ENCODE assay signal across 9 cellular contexts in the genomic region with DNA sequence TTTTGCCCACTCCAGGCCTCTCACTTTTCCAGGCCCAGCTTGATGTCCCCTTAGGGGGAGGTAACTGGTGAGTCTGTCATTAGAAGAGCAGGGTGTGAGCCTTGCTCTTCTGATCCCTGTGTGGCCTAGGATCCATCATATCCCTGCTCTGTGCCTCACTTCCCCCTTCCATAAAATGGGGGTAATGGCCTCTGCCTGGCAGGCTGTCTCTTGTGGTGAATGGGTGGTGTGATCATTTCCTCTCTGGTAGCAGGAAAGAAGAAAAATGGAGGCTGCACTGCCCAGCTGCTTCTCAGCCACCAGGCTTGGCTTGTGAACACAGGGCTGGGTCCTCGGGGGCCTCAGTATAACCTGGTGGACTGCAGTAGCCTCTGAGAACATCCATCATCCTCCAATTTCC. TPM values are rescaled to one million over a fixed set of nuclear protein-coding genes. Genes with fewer than 3 reads are reported as not detected.
DNase-seq lines count a peak whose midpoint lies in the region; ATAC-seq and TF ChIP-seq lines count a peak whose summit lies in the region.
"Had no signal": no experiment of that assay in that cellular context is flagged by ENCODE, and none has a peak within 500 bp of the region (broad histone marks: within the 10 kb centered on the region; RNA-seq: fewer than 3 reads in every experiment).

No MANE protein-coding gene starts in this region.

- peaks cover 0 to 12% of the 10 kb centered on the region in 2 donors for H3K27me3 Mint-ChIP-seq in effector memory CD8-positive, alpha-beta T cell
- no peaks in the 10 kb centered on the region for H3K27me3 Mint-ChIP-seq in osteocyte (ENCODE audit: unreplicated experiment)
- peaks cover 0 to 23% (median 0%) of the 10 kb centered on the region in 5 donors for H3K27me3 Mint-ChIP-seq in naive thymus-derived CD4-positive, alpha-beta T cell

- no peak overlapping the region for H3K9ac ChIP-seq in MM.1S (ENCODE audit: low read length)

- CTCF ChIA-PET in naive thymus-derived CD4-positive, alpha-beta T cell (lab: Charles Lee), result interaction anchor here (1.2 kb wide), 1 partner anchor 23 kb away, joined by 3 read pairs; no protein-coding TSS in a partner anchor

- H3K9me3 Mint-ChIP-seq in effector memory CD8-positive, alpha-beta T cell, result no peaks in the 10 kb centered on the region
- no peaks in the 10 kb centered on the region for H3K9me3 Mint-ChIP-seq in osteocyte (ENCODE audit: unreplicated experiment)
- no peaks in the 10 kb centered on the region for H3K9me3 Mint-ChIP-seq in naive thymus-derived CD4-positive, alpha-beta T cell

- ATAC-seq in effector memory CD8-positive, alpha-beta T cell (replicated peaks), result no peak
- ATAC-seq in GM21515 (IDR thresholded peaks at IDR 0.05; ENCODE audit: unreplicated experiment), result no peak
- no peak for ATAC-seq in naive thymus-derived CD4-positive, alpha-beta T cell
- no peak for ATAC-seq in GM19455 (IDR thresholded peaks at IDR 0.05; ENCODE audit: unreplicated experiment)

- peak overlapping the region; percentile 48 to 62 for H3K27ac Mint-ChIP-seq in effector memory CD8-positive, alpha-beta T cell
- H3K27ac Mint-ChIP-seq in osteocyte (ENCODE audit: unreplicated experiment), result peak overlapping the region; percentile 85
- H3K27ac Mint-ChIP-seq in naive thymus-derived CD4-positive, alpha-beta T cell, result peak overlapping the region in 1 of 9 donors; percentile 39

- intact Hi-C loops in naive thymus-derived CD4-positive, alpha-beta T cell (cut with micrococcal nuclease), result no loop called here

- POLR2A ChIA-PET in naive thymus-derived CD4-positive, alpha-beta T cell (lab: Charles Lee), result no interaction called here

- no peaks in the 10 kb centered on the region for H4K20me1 ChIP-seq in MM.1S (ENCODE audit: insufficient read depth, low read length)

- no peaks in the 10 kb centered on the region for H3K79me2 ChIP-seq in MM.1S (ENCODE audit: low read length)

- no peaks in the 10 kb centered on the region for H3K9me3 ChIP-seq in MM.1S (replicated peaks; ENCODE audit: insufficient read depth, low read length)
- no peaks in the 10 kb centered on the region for H3K9me3 ChIP-seq in naive thymus-derived CD4-positive, alpha-beta T cell (ENCODE audit: control insufficient read depth in 2 of 3, low read length in 3 of 3)

- H3K4me3 ChIP-seq in AG10803 (ENCODE audit: low read length) (peak overlapping the region; percentile 87), MM.1S (ENCODE audit: low read length) (no peak overlapping the region)
- no peak overlapping the region for H3K4me3 ChIP-seq in naive thymus-derived CD4-positive, alpha-beta T cell (ENCODE audit: low read length)

- no peaks in the 10 kb centered on the region for H3K36me3 ChIP-seq in MM.1S (replicated peaks; ENCODE audit: insufficient read depth, low read length)
- no peaks in the 10 kb centered on the region for H3K36me3 ChIP-seq in naive thymus-derived CD4-positive, alpha-beta T cell (ENCODE audit: control insufficient read depth in 2 of 3, insufficient read depth in 3 of 3, low read length in 3 of 3)

- no peak overlapping the region for H3K4me3 Mint-ChIP-seq in effector memory CD8-positive, alpha-beta T cell
- H3K4me3 Mint-ChIP-seq in osteocyte (ENCODE audit: unreplicated experiment), result peak overlapping the region; percentile 69
- H3K4me3 Mint-ChIP-seq in naive thymus-derived CD4-positive, alpha-beta T cell, result no peak overlapping the region

- H3K4me1 ChIP-seq in MM.1S (ENCODE audit: low read length), result peaks cover 5% of the 10 kb centered on the region; the same call in 1 of the 2 replicates
- no peaks in the 10 kb centered on the region for H3K4me1 ChIP-seq in naive thymus-derived CD4-positive, alpha-beta T cell (ENCODE audit: control insufficient read depth in 2 of 2, insufficient read depth in 2 of 2, low read length in 2 of 2)

- no peak overlapping the region for H3K4me2 ChIP-seq in MM.1S (ENCODE audit: low read depth, low read length)

- no peak overlapping the region for H3K27ac ChIP-seq in MM.1S (ENCODE audit: low read length)
- no peak overlapping the region for H3K27ac ChIP-seq in naive thymus-derived CD4-positive, alpha-beta T cell (ENCODE audit: low read depth, low read length)

- 0 out of 2 replicates have a peak, but pooled peaks cover 6% of the 10 kb centered on the region for H3K27me3 ChIP-seq in MM.1S (replicated peaks; ENCODE audit: insufficient read depth, low read length)
- H3K27me3 ChIP-seq in naive thymus-derived CD4-positive, alpha-beta T cell (ENCODE audit: control insufficient read depth in 2 of 2, insufficient read depth in 2 of 2, low read length in 2 of 2), result no peaks in the 10 kb centered on the region

- DNase-seq in AG10803 (ENCODE audit: low read depth) (no peak), MM.1S (no peak), osteocyte (ENCODE audit: extremely low spot score, unreplicated experiment) (no peak), LoVo (ENCODE audit: low spot score) (no peak)
- no peak for DNase-seq in effector memory CD8-positive, alpha-beta T cell
- no peak for DNase-seq in naive thymus-derived CD4-positive, alpha-beta T cell
- DNase-seq: Calu3 had no signal

- H3K36me3 Mint-ChIP-seq in effector memory CD8-positive, alpha-beta T cell (ENCODE audit: insufficient read depth), result no peaks in the 10 kb centered on the region
- peaks cover 8% of the 10 kb centered on the region for H3K36me3 Mint-ChIP-seq in osteocyte (ENCODE audit: unreplicated experiment)
- H3K36me3 Mint-ChIP-seq in naive thymus-derived CD4-positive, alpha-beta T cell, result no peaks in the 10 kb centered on the region

- no peaks in the 10 kb centered on the region for H3K9me2 ChIP-seq in MM.1S (replicated peaks; ENCODE audit: insufficient read depth, low read length)

- H3F3A ChIP-seq in MM.1S (ENCODE audit: insufficient read depth, low read length), result no peaks in the 10 kb centered on the region

- H3K4me1 Mint-ChIP-seq in effector memory CD8-positive, alpha-beta T cell (ENCODE audit: low read depth in 2 of 2), result peaks cover 7 to 9% of the 10 kb centered on the region in 2 donors
- peaks cover 86% of the 10 kb centered on the region for H3K4me1 Mint-ChIP-seq in osteocyte (ENCODE audit: unreplicated experiment)
- peaks cover 0 to 11% (median 0%) of the 10 kb centered on the region in 7 donors for H3K4me1 Mint-ChIP-seq in naive thymus-derived CD4-positive, alpha-beta T cell

- peak overlapping the region; percentile 30; the same call in 1 of the 2 replicates for H2AFZ ChIP-seq in MM.1S (ENCODE audit: low read length)

- no peak for TF ChIP-seq CTCF in AG10803 (conservative IDR thresholded peaks at IDR 0.05; ENCODE audit: low read length)
- TF ChIP-seq CTCF in MM.1S (IDR thresholded peaks at IDR 0.05; ENCODE audit: low read length), result no peak
- TF ChIP-seq CTCF in osteocyte (IDR thresholded peaks at IDR 0.05), result no peak

RNA-seq across cellular contexts. Expression of a gene that starts 5.6 kb away (rescaled TPM):
- 104 and 105 TPM in 2 replicates for total RNA-seq in osteocyte
- total RNA-seq in naive thymus-derived CD4-positive, alpha-beta T cell, result 1 to 10 TPM in 1 of 5 experiments, under 1 TPM in 2, not detected in 2; 0.11 to 1.1 (median 0.98) TPM
- not detected for polyA plus RNA-seq in naive thymus-derived CD4-positive, alpha-beta T cell

RNA-seq across cellular contexts. Expression of a gene that starts 41.5 kb away (rescaled TPM):
- not detected in 2 replicates for total RNA-seq in osteocyte
- 1 to 10 TPM in 1 of 5 experiments, under 1 TPM in 2, not detected in 2; 0.34 to 1.8 (median 0.92) TPM for total RNA-seq in naive thymus-derived CD4-positive, alpha-beta T cell
- not detected for polyA plus RNA-seq in naive thymus-derived CD4-positive, alpha-beta T cell
- total RNA-seq: Calu3 had no signal

Comparison
In these comparisons a context has a peak if more than half of its experiments do, and no peak if none do; other contexts are left out.
1. RNA of a gene that starts 5.6 kb away (total RNA-seq): 104 to 105 TPM in osteocyte; 0.11 to 1.1 TPM in naive thymus-derived CD4-positive, alpha-beta T cell; every median in the first group is over 10 times any median in the second.